8 cellular contexts compared by ENCODE assay signal in genomic region chr9:40992472-40992821, GRCh38.
DNase-seq lines count a peak whose midpoint lies in the region; ATAC-seq and TF ChIP-seq lines count a peak whose summit lies in the region.
"Not testable (repeated sequence)": the region's sequence is repeated elsewhere in the genome, so short reads cannot be mapped to it uniquely, and the experiment has no call there.

No MANE protein-coding gene starts in this region.

- POLR2A ChIA-PET in HEK293 (lab: Yijun Ruan, JAX): interaction anchor here (0.8 kb wide), 1 partner anchor 72 kb away, joined by 3 read pairs; no protein-coding TSS in a partner anchor

- not testable (repeated sequence) for H3K9me3 ChIP-seq in HEK293 (ENCODE audit: control insufficient read depth, insufficient read depth, low read depth, low read length); sigmoid colon

- CTCF ChIA-PET in HEK293 (lab: Yijun Ruan, JAX): interaction anchor here (0.5 kb wide), 1 partner anchor 82 kb away, joined by 7 read pairs; no protein-coding TSS in a partner anchor

- not testable (repeated sequence) for DNase-seq in epithelial cell of esophagus (ENCODE audit: low read depth); left lobe of liver (ENCODE audit: low spot score)
- DNase-seq in sigmoid colon: peak; percentile 84

- peak; percentile 39 for ATAC-seq in GM18858 (IDR thresholded peaks at IDR 0.05; ENCODE audit: unreplicated experiment)
- ATAC-seq in HG03571 (IDR thresholded peaks at IDR 0.05; ENCODE audit: unreplicated experiment): peak; percentile 35
- peak; percentile 0 to 1 for ATAC-seq in activated CD4-positive, CD25-positive, alpha-beta regulatory T cell treated with anti-CD3 and anti-CD28 coated beads, Interleukin-2, amount 50 U/mL, for 24 hours
- peak; percentile 7 for ATAC-seq in left lobe of liver

- H3K27me3 ChIP-seq in ACC112 (ENCODE audit: insufficient read depth, low read length); sigmoid colon: not testable (repeated sequence)

- H3K4me1 ChIP-seq in ACC112 (ENCODE audit: control insufficient read depth, insufficient read depth, low read length, unreplicated experiment): peaks cover 12% of the 10 kb centered on the region
- not testable (repeated sequence) for H3K4me1 ChIP-seq in HEK293 (ENCODE audit: control insufficient read depth, insufficient read depth, low read length)
- H3K4me1 ChIP-seq in sigmoid colon: peaks cover 0 to 37% (median 27%) of the 10 kb centered on the region in 4 donors

- intact Hi-C loops in sigmoid colon (cut with DNase I): not testable (repeated sequence)

- TF ChIP-seq CTCF in HEK293 (tag by site-specific recombination; IDR thresholded peaks at IDR 0.05); epithelial cell of esophagus (IDR thresholded peaks at IDR 0.05; ENCODE audit: insufficient read depth, low read depth, low read length, missing control alignments); sigmoid colon (IDR thresholded peaks at IDR 0.05): not testable (repeated sequence)

- peaks cover 16% of the 10 kb centered on the region for H3K79me2 ChIP-seq in ACC112 (ENCODE audit: control insufficient read depth, insufficient read depth, low read length, unreplicated experiment)

- H3K36me3 ChIP-seq in ACC112 (ENCODE audit: insufficient read depth, low read length); HEK293 (ENCODE audit: control insufficient read depth in 2 of 2, insufficient read depth in 1 of 2, low read length in 2 of 2): not testable (repeated sequence)
- peaks cover 0 to 15% (median 0%) of the 10 kb centered on the region in 4 donors for H3K36me3 ChIP-seq in sigmoid colon

- not testable (repeated sequence) for TF ChIP-seq POLR2A in sigmoid colon (IDR thresholded peaks at IDR 0.05)

- H3K27ac ChIP-seq in ACC112 (ENCODE audit: low read depth, low read length): peak overlapping the region; percentile 55
- H3K27ac ChIP-seq in HEK293 (ENCODE audit: extremely low read depth, low read depth, low read length): peak overlapping the region; percentile 87
- H3K27ac ChIP-seq in sigmoid colon: peak overlapping the region; percentile 87 to 93 (median 90)

- not testable (repeated sequence) for TF ChIP-seq EP300 in sigmoid colon (IDR thresholded peaks at IDR 0.05)

- H3K4me3 ChIP-seq in ACC112 (ENCODE audit: low read depth, low read length) (peak overlapping the region; percentile 86), HEK293 (ENCODE audit: low read depth, low read length) (peak overlapping the region; percentile 61), epithelial cell of esophagus (ENCODE audit: low read length) (peak overlapping the region; percentile 83), sigmoid colon (peak overlapping the region; percentile 60 to 66 (median 65))

- WGBS in sigmoid colon, 2 donors: 13% methylated on average over 25 of the region's 25 CpGs

- H2AFZ ChIP-seq in ACC112 (ENCODE audit: low read length, unreplicated experiment): peak overlapping the region; percentile 73

TF ChIP-seq in HEK293, 187 proteins besides CTCF, POLR2A, EP300 and RAD21:
- TF ChIP-seq ZBTB20 (tag by site-specific recombination; IDR thresholded peaks at IDR 0.05) (peak; percentile 65), ZNF561 (tag by site-specific recombination; IDR thresholded peaks at IDR 0.05; ENCODE audit: borderline replicate concordance) (peak; percentile 38), EGR2 (tag by site-specific recombination; IDR thresholded peaks at IDR 0.05; ENCODE audit: low read depth) (peak; percentile 61), ZNF335 (tag by site-specific recombination; conservative IDR thresholded peaks at IDR 0.05) (peak; percentile 54), ZNF600 (tag by site-specific recombination; IDR thresholded peaks at IDR 0.05) (peak; percentile 9; the same call in 1 of the 2 replicates), ZFP37 (tag by site-specific recombination; IDR thresholded peaks at IDR 0.05) (0 out of 2 replicates have a peak, but pooled peaks have one; percentile 29), ZNF394 (tag by site-specific recombination; IDR thresholded peaks at IDR 0.05; ENCODE audit: borderline replicate concordance) (peak; percentile 5; the same call in 1 of the 2 replicates), BCL11B (tag by site-specific recombination; IDR thresholded peaks at IDR 0.05; ENCODE audit: low read depth) (0 out of 2 replicates have a peak, but pooled peaks have one; percentile 32), SP2 (tag by site-specific recombination; IDR thresholded peaks at IDR 0.05) (0 out of 2 replicates have a peak, but pooled peaks have one; percentile 17), ZSCAN30 (tag by site-specific recombination; IDR thresholded peaks at IDR 0.05) (0 out of 2 replicates have a peak, but pooled peaks have one; percentile 18)
